ENCODE assay signal across 8 cellular contexts in genomic region chr1:88998716-88999115, GRCh38. TPM values are rescaled to one million over a fixed set of nuclear protein-coding genes. Genes with fewer than 3 reads are reported as not detected.
DNase-seq lines count a peak whose midpoint lies in the region; ATAC-seq, FAIRE-seq and TF ChIP-seq lines count a peak whose summit lies in the region.

No MANE protein-coding gene starts in this region.

- H3K4me3 ChIP-seq in WI38 (ENCODE audit: low read depth, low read length): no peak overlapping the region
- H3K4me3 ChIP-seq in cardiac muscle cell: no peak overlapping the region

- H3K27ac ChIP-seq in cardiac muscle cell: no peak overlapping the region

- peaks cover 9% of the 10 kb centered on the region for H3K4me1 ChIP-seq in cardiac muscle cell (ENCODE audit: low read depth)

- H3K9me3 ChIP-seq in cardiac muscle cell (ENCODE audit: low read depth): no peaks in the 10 kb centered on the region

- DNase-seq in D721Med (ENCODE audit: insufficient read length, low spot score) (peak; percentile 37), NCI-H2171 treated with DMSO at 0.1 percent for 48 hours (lab: John Stamatoyannopoulos, UW) (peak; percentile 71), cardiac muscle cell (ENCODE audit: low read depth in 1 of 2, low spot score in 1 of 2) (peak; percentile 77 to 81), retina (peak; percentile 60)
- no peak for DNase-seq in activated effector memory CD4-positive, alpha-beta T cell treated with anti-CD3 and anti-CD28 coated beads, Interleukin-2, amount 50 U/mL, for 16 hours

- peak; percentile 76 for ATAC-seq in GM19025 (IDR thresholded peaks at IDR 0.05; ENCODE audit: low read depth, unreplicated experiment)
- peak; percentile 65 for ATAC-seq in HG03108 (IDR thresholded peaks at IDR 0.05; ENCODE audit: unreplicated experiment)

- H3K27me3 ChIP-seq in cardiac muscle cell: no peaks in the 10 kb centered on the region

- H3K36me3 ChIP-seq in cardiac muscle cell: no peaks in the 10 kb centered on the region

- FAIRE-seq in D721Med (lab: Jason Lieb, UNC): peak; percentile 78

- TF ChIP-seq CTCF in D721Med (IDR thresholded peaks at IDR 0.05; ENCODE audit: insufficient read depth, missing control alignments): peak; percentile 56
- peak; percentile 17; the same call in 1 of the 2 replicates for TF ChIP-seq CTCF in WI38 (IDR thresholded peaks at IDR 0.05; ENCODE audit: low read depth, low read length)
- peak; percentile 21 for TF ChIP-seq CTCF in cardiac muscle cell (IDR thresholded peaks at IDR 0.05; ENCODE audit: low read depth, low read length)

RNA-seq across cellular contexts. Expression of gene KYAT3, which starts 6.3 kb away (rescaled TPM):
- 15.1 and 18.6 TPM in 2 replicates for total RNA-seq in cardiac muscle cell
- polyA plus RNA-seq in cardiac muscle cell: 26.1 and 28.9 TPM in 2 replicates

RNA-seq across cellular contexts. Expression of gene RBMXL1, which starts 6.3 kb away (rescaled TPM):
- 17.7 and 21.8 TPM in 2 replicates for total RNA-seq in cardiac muscle cell
- 14.1 and 21.1 TPM in 2 replicates for polyA plus RNA-seq in cardiac muscle cell

RNA-seq across cellular contexts. Expression of gene GBP3, which starts 23.9 kb away (rescaled TPM):
- total RNA-seq in cardiac muscle cell: 0.09 and 0.28 TPM in 2 replicates
- polyA plus RNA-seq in cardiac muscle cell: not detected in 2 replicates
